ENCODE assay signal across 1 cellular context in genomic region chr1:240337795-240338194, GRCh38.
TF ChIP-seq lines count a peak whose summit lies in the region.

No MANE protein-coding gene starts in this region.

TF ChIP-seq in HEK293, 187 proteins besides CTCF, POLR2A, EP300 and RAD21 (continued from another document):
- TF ChIP-seq AEBP2 (tag by site-specific recombination; IDR thresholded peaks at IDR 0.05; ENCODE audit: borderline replicate concordance) (no peak), ZNF302 (tag by site-specific recombination; IDR thresholded peaks at IDR 0.05; ENCODE audit: low read depth) (no peak), INSM2 (tag by site-specific recombination; IDR thresholded peaks at IDR 0.05) (no peak), ZFP3 (tag by site-specific recombination; IDR thresholded peaks at IDR 0.05; ENCODE audit: low read depth) (no peak), ZNF350 (tag by site-specific recombination; IDR thresholded peaks at IDR 0.05) (no peak), ZNF548 (tag by site-specific recombination; IDR thresholded peaks at IDR 0.05) (no peak), ZNF473 (tag by site-specific recombination; IDR thresholded peaks at IDR 0.05) (no peak), ZNF266 (tag by site-specific recombination; IDR thresholded peaks at IDR 0.05; ENCODE audit: low read depth) (no peak), ZNF558 (tag by site-specific recombination; IDR thresholded peaks at IDR 0.05) (no peak), ZNF747 (tag by site-specific recombination; IDR thresholded peaks at IDR 0.05) (no peak), HOXC10 (CRISPR knock-in tag; IDR thresholded peaks at IDR 0.05) (no peak), WT1 (tag by site-specific recombination; IDR thresholded peaks at IDR 0.05) (0 out of 2 replicates have a peak, but pooled peaks have one; percentile 16), ZNF366 (tag by site-specific recombination; conservative IDR thresholded peaks at IDR 0.05) (peak; percentile 45), SCRT2 (tag by site-specific recombination; IDR thresholded peaks at IDR 0.05) (no peak), ZIC2 (tag by site-specific recombination; IDR thresholded peaks at IDR 0.05) (no peak), RBAK (tag by site-specific recombination; IDR thresholded peaks at IDR 0.05) (no peak), ZNF426 (tag by site-specific recombination; IDR thresholded peaks at IDR 0.05) (no peak), PRDM1 (tag by site-specific recombination; IDR thresholded peaks at IDR 0.05) (0 out of 2 replicates have a peak, but pooled peaks have one; percentile 26), KLF8 (tag by site-specific recombination; IDR thresholded peaks at IDR 0.05) (no peak), ZSCAN30 (tag by site-specific recombination; IDR thresholded peaks at IDR 0.05) (0 out of 2 replicates have a peak, but pooled peaks have one; percentile 12), ZNF24 (tag by site-specific recombination; IDR thresholded peaks at IDR 0.05) (no peak), ZNF670 (tag by site-specific recombination; IDR thresholded peaks at IDR 0.05; ENCODE audit: low read depth) (no peak), ZEB2 (tag by site-specific recombination; IDR thresholded peaks at IDR 0.05) (0 out of 2 replicates have a peak, but pooled peaks have one; percentile 43), HOXA7 (CRISPR knock-in tag; IDR thresholded peaks at IDR 0.05; ENCODE audit: borderline replicate concordance) (no peak), ZNF335 (tag by site-specific recombination; conservative IDR thresholded peaks at IDR 0.05) (no peak), ZNF223 (tag by site-specific recombination; IDR thresholded peaks at IDR 0.05) (no peak), ZFHX2 (tag by site-specific recombination; conservative IDR thresholded peaks at IDR 0.05) (no peak), ZFP69B (tag by site-specific recombination; IDR thresholded peaks at IDR 0.05) (no peak), ZBTB21 (tag by site-specific recombination; IDR thresholded peaks at IDR 0.05) (no peak), ZNF629 (tag by site-specific recombination; IDR thresholded peaks at IDR 0.05) (peak; percentile 60), ZNF571 (tag by site-specific recombination; IDR thresholded peaks at IDR 0.05) (no peak), ZNF777 (tag by site-specific recombination; IDR thresholded peaks at IDR 0.05; ENCODE audit: borderline replicate concordance) (no peak), ZNF843 (tag by site-specific recombination; IDR thresholded peaks at IDR 0.05) (peak; percentile 52; the same call in 1 of the 2 replicates), ZNF544 (tag by site-specific recombination; IDR thresholded peaks at IDR 0.05) (no peak), ZNF449 (tag by site-specific recombination; IDR thresholded peaks at IDR 0.05) (no peak), SP3 (tag by site-specific recombination; IDR thresholded peaks at IDR 0.05) (no peak), ZNF2 (tag by site-specific recombination; IDR thresholded peaks at IDR 0.05) (0 out of 2 replicates have a peak, but pooled peaks have one; percentile 33), TCF7L2 (IDR thresholded peaks at IDR 0.05; ENCODE audit: borderline replicate concordance, low read depth, low read length) (peak; percentile 63; the same call in 1 of the 2 replicates), GFI1B (tag by site-specific recombination; IDR thresholded peaks at IDR 0.05) (no peak), ZBTB48 (tag by site-specific recombination; IDR thresholded peaks at IDR 0.05) (no peak), ZNF248 (tag by site-specific recombination; IDR thresholded peaks at IDR 0.05) (no peak), ZNF148 (tag by site-specific recombination; IDR thresholded peaks at IDR 0.05; ENCODE audit: borderline replicate concordance) (no peak), ZNF76 (tag by site-specific recombination; IDR thresholded peaks at IDR 0.05; ENCODE audit: borderline replicate concordance, low read depth) (no peak), ZNF274 (IDR thresholded peaks at IDR 0.05; ENCODE audit: low read length) (no peak), ZNF274 (tag by site-specific recombination; IDR thresholded peaks at IDR 0.05; ENCODE audit: borderline replicate concordance) (no peak), ZNF585B (tag by site-specific recombination; IDR thresholded peaks at IDR 0.05) (no peak), ZNF404 (tag by site-specific recombination; IDR thresholded peaks at IDR 0.05) (no peak), ZNF501 (tag by site-specific recombination; IDR thresholded peaks at IDR 0.05) (no peak), ZSCAN18 (tag by site-specific recombination; IDR thresholded peaks at IDR 0.05) (no peak), HOXD13 (CRISPR knock-in tag; IDR thresholded peaks at IDR 0.05; ENCODE audit: borderline replicate concordance) (no peak), ZBTB44 (tag by site-specific recombination; IDR thresholded peaks at IDR 0.05) (peak; percentile 20; the same call in 1 of the 2 replicates)
